In genomic region chr12:131002271-131002670, GRCh38 we compare ENCODE assay signal across 13 cellular contexts. TPM values are rescaled to one million over a fixed set of nuclear protein-coding genes. Genes with fewer than 3 reads are reported as not detected.
A peak's percentile ranks its signal among the peaks of the same experiment; 100 is the strongest.
DNase-seq lines count a peak whose midpoint lies in the region; ATAC-seq and TF ChIP-seq lines count a peak whose summit lies in the region.
"Had no signal": no experiment of that assay in that cellular context is flagged by ENCODE, and none has a peak within 500 bp of the region (broad histone marks: within the 10 kb centered on the region; RNA-seq: fewer than 3 reads in every experiment).

No MANE protein-coding gene starts in this region.

- peak in 1 of 4 donors; percentile 24 for TF ChIP-seq EP300 in upper lobe of left lung (IDR thresholded peaks at IDR 0.05)

- intact Hi-C loops in Right ventricle myocardium inferior (cut with DNase I) (no loop called here), cardiac septum (cut with DNase I) (no loop called here), dorsolateral prefrontal cortex (cut with DNase I) (no loop called here)

- H3K36me3 ChIP-seq in upper lobe of left lung = peaks cover 0 to 34% (median 18%) of the 10 kb centered on the region in 4 donors

- DNase-seq in Right ventricle myocardium inferior (ENCODE audit: missing footprints) (no peak), cardiac septum (ENCODE audit: low spot score) (no peak), dorsolateral prefrontal cortex (peak in 1 of 10 donors; percentile 38), upper lobe of left lung (peak in 1 of 2 donors; percentile 75), cerebellum (ENCODE audit: low spot score) (no peak), foreskin melanocyte (no peak), NCI-H748 treated with DMSO at 0.1 percent for 48 hours (lab: John Stamatoyannopoulos, UW) (no peak)
- DNase-seq: activated CD4-positive, alpha-beta T cell treated with anti-CD3 and anti-CD28 coated beads for 4 hours; DMS153; NCI-H1092 had no signal

- H3K27me3 ChIP-seq in dorsolateral prefrontal cortex (peaks cover 0 to 15% (median 0%) of the 10 kb centered on the region in 45 donors), upper lobe of left lung (no peaks in the 10 kb centered on the region)

- no peak overlapping the region for H3K4me3 ChIP-seq in dorsolateral prefrontal cortex
- H3K4me3 ChIP-seq in upper lobe of left lung = no peak overlapping the region

- H3K4me1 ChIP-seq in upper lobe of left lung = peaks cover 0 to 22% (median 12%) of the 10 kb centered on the region in 4 donors

- no peaks in the 10 kb centered on the region for H3K9me3 ChIP-seq in upper lobe of left lung

- TF ChIP-seq POLR2A in upper lobe of left lung (IDR thresholded peaks at IDR 0.05) = no peak

- TF ChIP-seq CTCF in dorsolateral prefrontal cortex (IDR thresholded peaks at IDR 0.05 in 54 of 56, conservative IDR thresholded peaks at IDR 0.05 in 2 of 56; ENCODE audit: low read depth in 1 of 56, partially characterized antibody in 56 of 56) = no peak
- no peak for TF ChIP-seq CTCF in upper lobe of left lung (IDR thresholded peaks at IDR 0.05)

- H3K27ac ChIP-seq in dorsolateral prefrontal cortex (peak overlapping the region in 46 of 59 donors; percentile 3 to 88 (median 69)), upper lobe of left lung (peak overlapping the region; percentile 34 to 78 (median 69))
- H3K27ac ChIP-seq: epithelial cell of prostate had no signal

- ATAC-seq in Right ventricle myocardium inferior = peak; percentile 42
- ATAC-seq in HG03066 (IDR thresholded peaks at IDR 0.05; ENCODE audit: low read depth, unreplicated experiment) = peak; percentile 53
- ATAC-seq in upper lobe of left lung (ENCODE audit: low FRiP score in 2 of 2) = peak; percentile 5 to 74
- ATAC-seq: HCT116 had no signal

- WGBS in upper lobe of left lung, 2 donors = 57 to 66% methylated on average over 1 to 2 of the region's 2 CpGs

RNA-seq across cellular contexts. Expression of gene ADGRD1, which starts 48.6 kb away (rescaled TPM):
- total RNA-seq in Right ventricle myocardium inferior (89.1 TPM), cardiac septum (54.6 TPM), dorsolateral prefrontal cortex (10 to 100 TPM in 41 of 120 experiments, 1 to 10 TPM in 79; 2.9 to 24.8 (median 8.8) TPM), upper lobe of left lung (100 to 1,000 TPM in 2 of 6 donors, 10 to 100 TPM in 4; 84.2 to 124 (median 94.7) TPM), cerebellum (4.3 TPM)
